ENCODE assay signal across 21 cellular contexts in genomic region chr3:196489747-196490146, GRCh38. TPM values are rescaled to one million over a fixed set of nuclear protein-coding genes. Genes with fewer than 3 reads are reported as not detected.
A peak's percentile ranks its signal among the peaks of the same experiment; 100 is the strongest.
DNase-seq lines count a peak whose midpoint lies in the region; ATAC-seq, FAIRE-seq and TF ChIP-seq lines count a peak whose summit lies in the region.
"Had no signal": no experiment of that assay in that cellular context is flagged by ENCODE, and none has a peak within 500 bp of the region (broad histone marks: within the 10 kb centered on the region; RNA-seq: fewer than 3 reads in every experiment).

No MANE protein-coding gene starts in this region.

- H3K9me3 ChIP-seq in HUES6 (ENCODE audit: control insufficient read depth, insufficient read depth, low read depth, low read length) (no peaks in the 10 kb centered on the region), liver (ENCODE audit: control insufficient read depth in 4 of 4, low read length in 3 of 4) (no peaks in the 10 kb centered on the region), small intestine (ENCODE audit: control insufficient read depth, low read depth) (no peaks in the 10 kb centered on the region), pancreas (no peaks in the 10 kb centered on the region)

- H3K9ac ChIP-seq in HUES6 (ENCODE audit: low read length) (no peak overlapping the region), liver (ENCODE audit: low read depth in 1 of 2, low read length in 2 of 2) (no peak overlapping the region)

- peaks cover 9% of the 10 kb centered on the region for H3K4me1 Mint-ChIP-seq in activated T-helper 17 cell treated with anti-CD3 and anti-CD28 coated beads, Interleukin-2, amount 50 U/mL, for 72 hours
- no peaks in the 10 kb centered on the region for H3K4me1 Mint-ChIP-seq in type B pancreatic cell (ENCODE audit: unreplicated experiment)

- ATAC-seq in activated T-helper 17 cell treated with anti-CD3 and anti-CD28 coated beads, Interleukin-2, amount 50 U/mL, for 72 hours (replicated peaks): no peak
- no peak for ATAC-seq in pancreas

- peak overlapping the region; percentile 48 for H3K27ac Mint-ChIP-seq in activated T-helper 17 cell treated with anti-CD3 and anti-CD28 coated beads, Interleukin-2, amount 50 U/mL, for 72 hours
- H3K27ac Mint-ChIP-seq in type B pancreatic cell: no peak overlapping the region

- FAIRE-seq in small intestine (lab: Jason Lieb, UNC) (no peak), pancreas (lab: Jason Lieb, UNC) (no peak)
- FAIRE-seq: GM12891, GM18507, H1 had no signal

- H3K27ac ChIP-seq in HUES6 (ENCODE audit: low read depth, low read length): 0 out of 2 replicates have a peak overlapping the region, but pooled peaks have one; percentile 26
- H3K27ac ChIP-seq in liver (ENCODE audit: low read depth in 1 of 2, low read length in 2 of 2): no peak overlapping the region
- no peak overlapping the region for H3K27ac ChIP-seq in small intestine (ENCODE audit: low read depth in 1 of 2, low read length in 1 of 2)
- no peak overlapping the region for H3K27ac ChIP-seq in pancreas

- H3K36me3 ChIP-seq in HUES6 (ENCODE audit: control insufficient read depth, insufficient read depth, low read length): peaks cover 37% of the 10 kb centered on the region
- H3K36me3 ChIP-seq in liver (ENCODE audit: control insufficient read depth in 4 of 4, insufficient read depth in 3 of 4, low read depth in 1 of 4, low read length in 3 of 4): peaks cover 5 to 19% (median 12%) of the 10 kb centered on the region in 4 donors
- H3K36me3 ChIP-seq in small intestine (ENCODE audit: control insufficient read depth in 2 of 2, insufficient read depth in 2 of 2, low read length in 2 of 2): peaks cover 8 to 17% of the 10 kb centered on the region in 2 donors
- peaks cover 0 to 19% (median 0%) of the 10 kb centered on the region in 3 donors for H3K36me3 ChIP-seq in pancreas

- 43% methylated on average over 10 of the region's 10 CpGs for whole genome bisulfite sequencing in liver
- 72 to 87% (median 75%) methylated on average over 10 of the region's 10 CpGs for WGBS in small intestine, 3 donors
- 93 to 94% methylated on average over 10 of the region's 10 CpGs for WGBS in pancreas, 2 donors

- H3K27me3 Mint-ChIP-seq in activated T-helper 17 cell treated with anti-CD3 and anti-CD28 coated beads, Interleukin-2, amount 50 U/mL, for 72 hours: no peaks in the 10 kb centered on the region
- H3K27me3 Mint-ChIP-seq in type B pancreatic cell: no peaks in the 10 kb centered on the region

- peak; percentile 36 to 52 for TF ChIP-seq RAD21 in liver (IDR thresholded peaks at IDR 0.05)

- H3K27me3 ChIP-seq in HUES6 (ENCODE audit: control insufficient read depth, insufficient read depth, low read length) (no peaks in the 10 kb centered on the region), liver (ENCODE audit: control insufficient read depth in 4 of 4, insufficient read depth in 4 of 4, low read length in 3 of 4) (no peaks in the 10 kb centered on the region), small intestine (ENCODE audit: control insufficient read depth in 2 of 2, insufficient read depth in 2 of 2, low read length in 2 of 2) (no peaks in the 10 kb centered on the region), pancreas (no peaks in the 10 kb centered on the region)

- H3K4me3 ChIP-seq in HUES6 (ENCODE audit: low read depth, low read length) (no peak overlapping the region), liver (ENCODE audit: low read depth in 1 of 3, low read length in 3 of 3) (no peak overlapping the region), small intestine (ENCODE audit: low read depth in 1 of 2, low read length in 2 of 2) (no peak overlapping the region), pancreas (no peak overlapping the region)

- H3K4me3 Mint-ChIP-seq in activated T-helper 17 cell treated with anti-CD3 and anti-CD28 coated beads, Interleukin-2, amount 50 U/mL, for 72 hours: no peak overlapping the region
- H3K4me3 Mint-ChIP-seq in type B pancreatic cell: no peak overlapping the region

- H3K36me3 Mint-ChIP-seq in activated T-helper 17 cell treated with anti-CD3 and anti-CD28 coated beads, Interleukin-2, amount 50 U/mL, for 72 hours (ENCODE audit: low read depth): peaks cover 40% of the 10 kb centered on the region
- H3K36me3 Mint-ChIP-seq in type B pancreatic cell: peaks cover 16% of the 10 kb centered on the region

- no peaks in the 10 kb centered on the region for H3K9me3 Mint-ChIP-seq in activated T-helper 17 cell treated with anti-CD3 and anti-CD28 coated beads, Interleukin-2, amount 50 U/mL, for 72 hours
- no peaks in the 10 kb centered on the region for H3K9me3 Mint-ChIP-seq in type B pancreatic cell
- H3K9me3 Mint-ChIP-seq: CD8-positive, alpha-beta memory T cell had no signal

- intact Hi-C loops in pancreas (cut with DNase I): no loop called here

- DNase-seq in small intestine (peak; percentile 27), type B pancreatic cell (ENCODE audit: extremely low spot score, unreplicated experiment) (no peak), pancreas (no peak), ureter (ENCODE audit: low spot score) (no peak)
- DNase-seq: C1 segment of cervical spinal cord; CD8-positive, alpha-beta memory T cell; DMS53; KG1; NCI-H1048; NCI-H1436; NCI-H1930; NCI-H345; NCI-H524 treated with DMSO at 0.1 percent for 48 hours; SIG-M5 had no signal

- TF ChIP-seq CTCF in liver (IDR thresholded peaks at IDR 0.05; ENCODE audit: low read depth, low read length, missing input control): no peak
- no peak for TF ChIP-seq CTCF in type B pancreatic cell (conservative IDR thresholded peaks at IDR 0.05)
- TF ChIP-seq CTCF in pancreas (IDR thresholded peaks at IDR 0.05): no peak

- H3K4me1 ChIP-seq in HUES6 (ENCODE audit: control insufficient read depth, insufficient read depth, low read length) (no peaks in the 10 kb centered on the region), liver (ENCODE audit: control insufficient read depth in 4 of 4, insufficient read depth in 4 of 4, low read length in 3 of 4) (peaks cover 2 to 21% (median 14%) of the 10 kb centered on the region in 4 donors), small intestine (ENCODE audit: control insufficient read depth in 2 of 2, insufficient read depth in 1 of 2, low read depth in 1 of 2, low read length in 1 of 2) (no peaks in the 10 kb centered on the region), pancreas (no peaks in the 10 kb centered on the region)

TF ChIP-seq in liver, 16 proteins besides CTCF, POLR2A, EP300 and RAD21 (continues in another document):
- TF ChIP-seq REST (IDR thresholded peaks at IDR 0.05): peak; percentile 46
- TF ChIP-seq NR2F2 (IDR thresholded peaks at IDR 0.05): peak; percentile 92
- TF ChIP-seq ATF3 (IDR thresholded peaks at IDR 0.05): peak; percentile 46
- no peak for TF ChIP-seq FOXA1 (IDR thresholded peaks at IDR 0.05)
- no peak for TF ChIP-seq EGR1 (IDR thresholded peaks at IDR 0.05; ENCODE audit: low read depth in 2 of 2)
- peak; percentile 85 for TF ChIP-seq SP1 (IDR thresholded peaks at IDR 0.05)
- TF ChIP-seq YY1 (IDR thresholded peaks at IDR 0.05): peak; percentile 58
- no peak for TF ChIP-seq TAF1 (conservative IDR thresholded peaks at IDR 0.05)

RNA-seq across cellular contexts. Expression of gene RNF168, which starts 13.8 kb away (rescaled TPM):
- 10 to 100 TPM; 16.6 to 24.7 TPM for total RNA-seq in activated T-helper 17 cell treated with anti-CD3 and anti-CD28 coated beads, Interleukin-2, amount 50 U/mL, for 72 hours
- total RNA-seq in liver (10 to 100 TPM in 1 of 2 donors, 1 to 10 TPM in 1; 9.2 to 10.0 TPM), type B pancreatic cell (ENCODE audit: low replicate concordance) (21.2 and 23.5 TPM in 2 replicates), pancreas (10 to 100 TPM in 1 of 6 donors, 1 to 10 TPM in 5; 6.0 to 10.8 (median 7.0) TPM), ureter (23.0 TPM)
- polyA plus RNA-seq in liver (1 to 10 TPM; 3.4 to 5.5 TPM), small intestine (1 to 10 TPM; 2.4 to 8.9 (median 3.1) TPM), pancreas (1 to 10 TPM; 3.2 to 4.5 TPM)

RNA-seq across cellular contexts. Expression of gene SMCO1, which starts 25.4 kb away (rescaled TPM):
- total RNA-seq in activated T-helper 17 cell treated with anti-CD3 and anti-CD28 coated beads, Interleukin-2, amount 50 U/mL, for 72 hours: not detected
- total RNA-seq in liver: under 1 TPM in 1 of 2 donors, not detected in 1; 0.05 TPM
- polyA plus RNA-seq in liver: not detected
- not detected for polyA plus RNA-seq in small intestine
- total RNA-seq in type B pancreatic cell (ENCODE audit: low replicate concordance): not detected in 2 replicates
- total RNA-seq in pancreas: not detected
- polyA plus RNA-seq in pancreas: under 1 TPM in 1 of 2 donors, not detected in 1; 0.05 TPM
- total RNA-seq in ureter: not detected
- total RNA-seq: CD8-positive, alpha-beta memory T cell; H1; RPMI7951 had no signal
- polyA plus RNA-seq: CD8-positive, alpha-beta memory T cell had no signal

RNA-seq across cellular contexts. Expression of gene UBXN7, which starts 57.5 kb away (rescaled TPM):
- 10 to 100 TPM; 49.1 to 99.2 TPM for total RNA-seq in activated T-helper 17 cell treated with anti-CD3 and anti-CD28 coated beads, Interleukin-2, amount 50 U/mL, for 72 hours
- total RNA-seq in liver: 10 to 100 TPM in 1 of 2 donors, 1 to 10 TPM in 1; 9.6 to 15.5 TPM
- 1 to 10 TPM; 2.9 to 5.8 TPM for polyA plus RNA-seq in liver
- 1 to 10 TPM; 2.4 to 8.8 (median 2.5) TPM for polyA plus RNA-seq in small intestine
- total RNA-seq in type B pancreatic cell (ENCODE audit: low replicate concordance): 77.2 and 89.2 TPM in 2 replicates
- total RNA-seq in pancreas: 10 to 100 TPM; 18.3 to 39.0 (median 23.2) TPM
- 1 to 10 TPM; 4.2 to 5.9 TPM for polyA plus RNA-seq in pancreas
- 53.2 TPM for total RNA-seq in ureter
